Comparison of ENCODE assay signal across 9 cellular contexts in genomic region chr16:74035816-74036215, GRCh38.
DNase-seq lines count a peak whose midpoint lies in the region; ATAC-seq, FAIRE-seq and TF ChIP-seq lines count a peak whose summit lies in the region.
"Had no signal": no experiment of that assay in that cellular context is flagged by ENCODE, and none has a peak within 500 bp of the region (broad histone marks: within the 10 kb centered on the region; RNA-seq: fewer than 3 reads in every experiment).

No MANE protein-coding gene starts in this region.

- H2AFZ ChIP-seq in keratinocyte (ENCODE audit: control insufficient read depth, low read length), result no peak overlapping the region

- no peaks in the 10 kb centered on the region for H3K9me1 ChIP-seq in keratinocyte (ENCODE audit: control insufficient read depth, extremely low read depth, insufficient read depth, low read length)

- no peak overlapping the region for H3K27ac Mint-ChIP-seq in activated CD8-positive, alpha-beta T cell treated with anti-CD3 and anti-CD28 coated beads, Interleukin-2, amount 10 ng/mL, durations not matched to agents 7 days and 5 days

- no peak for FAIRE-seq in keratinocyte (lab: Jason Lieb, UNC)

- CTCF ChIA-PET in HEK293 (lab: Yijun Ruan, JAX), result interaction anchor here (0.5 to 2.6 kb wide), 20 partner anchors 8 to 1908 kb away, joined by 3 to 14 read pairs (median 4); no protein-coding TSS in a partner anchor
- CTCF ChIA-PET in activated CD8-positive, alpha-beta T cell treated with anti-CD3 and anti-CD28 coated beads, Interleukin-2, amount 10 ng/mL, durations not matched to agents 7 days and 5 days (lab: Charles Lee), result interaction anchor here (1.0 to 1.6 kb wide), 2 partner anchors 8 to 71 kb away, joined by 3 to 6 read pairs; no protein-coding TSS in a partner anchor

- peak; percentile 6 for DNase-seq in Daoy (ENCODE audit: low read depth)
- DNase-seq in SJCRH30, result peak; percentile 3 to 12
- DNase-seq in keratinocyte (ENCODE audit: low read depth, low spot score), result no peak
- DNase-seq in activated CD8-positive, alpha-beta T cell treated with anti-CD3 and anti-CD28 coated beads, Interleukin-2, amount 10 ng/mL, durations not matched to agents 7 days and 5 days, result no peak
- DNase-seq in middle frontal gyrus (ENCODE audit: extremely low spot score, low spot score), result no peak
- no peak for DNase-seq in ecto neural progenitor cell (ENCODE audit: low spot score)
- DNase-seq: stimulated activated CD4-positive, alpha-beta T cell treated with anti-CD3 and anti-CD28 coated beads, Interleukin-4, amount 100 ng/mL, for 4 hours had no signal

- ATAC-seq in activated CD8-positive, alpha-beta T cell treated with anti-CD3 and anti-CD28 coated beads, Interleukin-2, amount 10 ng/mL, durations not matched to agents 7 days and 5 days, result no peak
- ATAC-seq in HG02970 (IDR thresholded peaks at IDR 0.05; ENCODE audit: low FRiP score, unreplicated experiment), result no peak

- peak; percentile 48 for TF ChIP-seq CTCF in HEK293 (tag by site-specific recombination; IDR thresholded peaks at IDR 0.05)
- TF ChIP-seq CTCF in keratinocyte (optimal IDR thresholded peaks at IDR 0.05 in 1 of 3, IDR thresholded peaks at IDR 0.05 in 1 of 3, conservative IDR thresholded peaks at IDR 0.05 in 1 of 3; ENCODE audit: extremely low read depth in 1 of 3, insufficient read depth in 2 of 3, low read length in 3 of 3), result peak in 2 of 3 experiments; percentile 13 to 23

- no peaks in the 10 kb centered on the region for H3K9me3 Mint-ChIP-seq in activated CD8-positive, alpha-beta T cell treated with anti-CD3 and anti-CD28 coated beads, Interleukin-2, amount 10 ng/mL, durations not matched to agents 7 days and 5 days (ENCODE audit: insufficient read depth)

- H3K27ac ChIP-seq in HEK293 (ENCODE audit: extremely low read depth, low read depth, low read length), result no peak overlapping the region
- no peak overlapping the region for H3K27ac ChIP-seq in SJCRH30
- H3K27ac ChIP-seq in keratinocyte (ENCODE audit: control insufficient read depth, insufficient read depth, low read length), result no peak overlapping the region

- H3K9ac ChIP-seq in keratinocyte (ENCODE audit: control insufficient read depth, extremely low read depth, insufficient read depth, low read length), result no peak overlapping the region

- POLR2A ChIA-PET in HEK293 (lab: Yijun Ruan, JAX), result interaction anchor here (0.7 kb wide), 1 partner anchor 1836 kb away, joined by 3 read pairs; no protein-coding TSS in a partner anchor
- POLR2A ChIA-PET in activated CD8-positive, alpha-beta T cell treated with anti-CD3 and anti-CD28 coated beads, Interleukin-2, amount 10 ng/mL, durations not matched to agents 7 days and 5 days (lab: Charles Lee), result no interaction called here

- H3K36me3 Mint-ChIP-seq in activated CD8-positive, alpha-beta T cell treated with anti-CD3 and anti-CD28 coated beads, Interleukin-2, amount 10 ng/mL, durations not matched to agents 7 days and 5 days (ENCODE audit: low read depth), result no peaks in the 10 kb centered on the region

- H3K9me3 ChIP-seq in HEK293 (ENCODE audit: control insufficient read depth, insufficient read depth, low read depth, low read length) (no peaks in the 10 kb centered on the region), SJCRH30 (replicated peaks) (no peaks in the 10 kb centered on the region), keratinocyte (ENCODE audit: control insufficient read depth, low read depth, low read length) (no peaks in the 10 kb centered on the region)

- no peaks in the 10 kb centered on the region for H3K79me2 ChIP-seq in keratinocyte (ENCODE audit: control insufficient read depth, insufficient read depth, low read length)

- no peaks in the 10 kb centered on the region for H3K4me1 Mint-ChIP-seq in activated CD8-positive, alpha-beta T cell treated with anti-CD3 and anti-CD28 coated beads, Interleukin-2, amount 10 ng/mL, durations not matched to agents 7 days and 5 days (ENCODE audit: low read depth)

- H4K20me1 ChIP-seq in keratinocyte (ENCODE audit: control insufficient read depth, extremely low read depth, insufficient read depth, low read length), result no peaks in the 10 kb centered on the region

- no peaks in the 10 kb centered on the region for H3K36me3 ChIP-seq in HEK293 (ENCODE audit: control insufficient read depth in 2 of 2, insufficient read depth in 1 of 2, low read length in 2 of 2)
- no peaks in the 10 kb centered on the region for H3K36me3 ChIP-seq in SJCRH30
- H3K36me3 ChIP-seq in keratinocyte (ENCODE audit: control insufficient read depth in 2 of 2, extremely low read depth in 1 of 2, insufficient read depth in 2 of 2, low read length in 2 of 2), result no peaks in the 10 kb centered on the region

- H3K4me1 ChIP-seq in HEK293 (ENCODE audit: control insufficient read depth, insufficient read depth, low read length), result no peaks in the 10 kb centered on the region; the same call in 1 of the 2 replicates
- no peaks in the 10 kb centered on the region for H3K4me1 ChIP-seq in SJCRH30
- no peaks in the 10 kb centered on the region for H3K4me1 ChIP-seq in keratinocyte (ENCODE audit: control insufficient read depth, extremely low read depth, insufficient read depth, low read length)

- H3K27me3 ChIP-seq in SJCRH30 (no peaks in the 10 kb centered on the region), keratinocyte (ENCODE audit: control insufficient read depth, extremely low read depth, insufficient read depth, low read length) (peaks cover 3% of the 10 kb centered on the region)

- dilution Hi-C loops in keratinocyte (cut with MboI; ENCODE audit: extremely low pct_ligation_motif_present, low sequenced_read_pairs), result no loop called here

- no peak overlapping the region for H3K4me3 Mint-ChIP-seq in activated CD8-positive, alpha-beta T cell treated with anti-CD3 and anti-CD28 coated beads, Interleukin-2, amount 10 ng/mL, durations not matched to agents 7 days and 5 days

- peaks cover 3% of the 10 kb centered on the region for H3K27me3 Mint-ChIP-seq in activated CD8-positive, alpha-beta T cell treated with anti-CD3 and anti-CD28 coated beads, Interleukin-2, amount 10 ng/mL, durations not matched to agents 7 days and 5 days (ENCODE audit: low read depth)

- H3K4me2 ChIP-seq in keratinocyte (ENCODE audit: control insufficient read depth, extremely low read depth, insufficient read depth, low read depth, low read length), result no peak overlapping the region

- no peak overlapping the region for H3K4me3 ChIP-seq in HEK293 (ENCODE audit: low read depth, low read length)
- H3K4me3 ChIP-seq in SJCRH30, result no peak overlapping the region
- no peak overlapping the region for H3K4me3 ChIP-seq in keratinocyte (ENCODE audit: control insufficient read depth in 2 of 3, extremely low read depth in 1 of 3, insufficient read depth in 2 of 3, low read depth in 1 of 3, low read length in 3 of 3)

TF ChIP-seq in HEK293, 187 proteins besides CTCF, POLR2A, EP300 and RAD21 (continues in another document):
- TF ChIP-seq ZNF623 (tag by site-specific recombination; IDR thresholded peaks at IDR 0.05) (no peak), ZNF302 (tag by site-specific recombination; IDR thresholded peaks at IDR 0.05; ENCODE audit: low read depth) (no peak), ZNF169 (tag by site-specific recombination; IDR thresholded peaks at IDR 0.05) (no peak), TCF7L2 (IDR thresholded peaks at IDR 0.05; ENCODE audit: borderline replicate concordance, low read depth, low read length) (no peak), ZNF221 (tag by site-specific recombination; IDR thresholded peaks at IDR 0.05; ENCODE audit: borderline replicate concordance) (no peak), ZNF677 (tag by site-specific recombination; IDR thresholded peaks at IDR 0.05) (no peak), PATZ1 (tag by site-specific recombination; IDR thresholded peaks at IDR 0.05) (no peak), ZNF292 (tag by site-specific recombination; IDR thresholded peaks at IDR 0.05; ENCODE audit: borderline replicate concordance, low read depth) (no peak), ZBTB8A (tag by site-specific recombination; IDR thresholded peaks at IDR 0.05) (no peak)

Comparison
In these comparisons a context has a peak if more than half of its experiments do, and no peak if none do; other contexts are left out.
1. DNase-seq: peak in Daoy (single experiment) and SJCRH30 (2 of 2); none in keratinocyte (single experiment), activated CD8-positive, alpha-beta T cell treated with anti-CD3 and anti-CD28 coated beads, Interleukin-2, amount 10 ng/mL, durations not matched to agents 7 days and 5 days (single experiment), middle frontal gyrus (single experiment) and ecto neural progenitor cell (single experiment).